Comparison of ENCODE assay signal across 8 cellular contexts in the genomic region with DNA sequence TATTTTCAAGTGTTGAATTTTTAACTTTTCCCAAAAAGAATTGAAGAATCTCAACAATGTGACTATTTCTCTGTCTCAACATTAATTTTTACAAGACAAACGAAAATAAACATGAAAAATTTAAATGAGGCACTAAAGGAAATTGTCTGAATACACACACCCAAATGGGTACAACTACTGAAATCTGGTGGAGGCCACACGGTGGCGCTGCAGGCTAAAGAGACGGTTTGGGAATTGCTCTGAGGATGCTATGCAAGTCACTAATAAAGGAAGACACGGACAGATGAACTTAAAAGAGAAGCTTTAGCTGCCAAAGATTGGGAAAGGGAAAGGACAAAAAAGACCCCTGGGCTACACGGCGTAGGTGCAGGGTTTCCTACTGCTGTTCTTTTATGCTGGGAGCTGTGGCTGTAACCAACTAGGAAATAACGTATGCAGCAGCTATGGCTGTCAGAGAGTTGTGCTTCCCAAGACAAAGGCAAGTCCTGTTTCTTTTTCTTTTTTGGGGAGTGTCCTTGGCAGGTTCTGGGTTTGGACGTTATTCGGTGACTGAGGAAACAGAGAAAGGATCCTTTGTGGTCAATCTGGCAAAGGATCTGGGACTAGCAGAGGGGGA. TPM values are rescaled to one million over a fixed set of nuclear protein-coding genes. Genes with fewer than 3 reads are reported as not detected.
A peak's percentile ranks its signal among the peaks of the same experiment; 100 is the strongest.
DNase-seq lines count a peak whose midpoint lies in the region; ATAC-seq and TF ChIP-seq lines count a peak whose summit lies in the region.

Gene PCDHB10 (plus strand): TSS at position 244 of the 616 bp plus-strand sequence. CDS start 200 bp downstream, at position 444.

- ATAC-seq in CD4-positive, CD25-positive, alpha-beta regulatory T cell (ENCODE audit: low read depth in 2 of 2), result no peak
- ATAC-seq in stimulated activated effector memory CD8-positive, alpha-beta T cell treated with anti-CD3 and anti-CD28 coated beads, Interleukin-12 subunit alpha, Interleukin-12 subunit beta, amount 100 ng/mL, for 72 hours, result no peak
- ATAC-seq in HG03520 (IDR thresholded peaks at IDR 0.05; ENCODE audit: unreplicated experiment), result no peak
- no peak for ATAC-seq in GM21528 (IDR thresholded peaks at IDR 0.05; ENCODE audit: low FRiP score, unreplicated experiment)

- peaks cover 0 to 44% (median 20%) of the 10 kb centered on the region in 7 donors for H3K9me3 Mint-ChIP-seq in CD4-positive, CD25-positive, alpha-beta regulatory T cell
- peaks cover 19% of the 10 kb centered on the region for H3K9me3 Mint-ChIP-seq in stimulated activated effector memory CD8-positive, alpha-beta T cell treated with anti-CD3 and anti-CD28 coated beads, Interleukin-12 subunit alpha, Interleukin-12 subunit beta, amount 100 ng/mL, for 72 hours

- no peak within 1 kb of the TSS for H3K27ac ChIP-seq in CD4-positive, CD25-positive, alpha-beta regulatory T cell (ENCODE audit: insufficient read depth, low read length, poor library complexity, severe bottlenecking)

- H3K27me3 ChIP-seq in CD4-positive, CD25-positive, alpha-beta regulatory T cell (ENCODE audit: control insufficient read depth, insufficient read depth, low read length), result no peaks in the 10 kb centered on the region

- peaks cover 0 to 4% (median 0%) of the 10 kb centered on the region in 4 donors for H3K4me1 Mint-ChIP-seq in CD4-positive, CD25-positive, alpha-beta regulatory T cell
- H3K4me1 Mint-ChIP-seq in stimulated activated effector memory CD8-positive, alpha-beta T cell treated with anti-CD3 and anti-CD28 coated beads, Interleukin-12 subunit alpha, Interleukin-12 subunit beta, amount 100 ng/mL, for 72 hours, result peaks cover under 1% of the 10 kb centered on the region

- in situ Hi-C loops in SK-MEL-5 (cut with HindIII; ENCODE audit: low pct_unique_long_range_greater_than_20kb, low sequenced_read_pairs), result no loop called here

- no peaks in the 10 kb centered on the region for H3K36me3 ChIP-seq in CD4-positive, CD25-positive, alpha-beta regulatory T cell (ENCODE audit: control insufficient read depth, insufficient read depth, low read length)

- DNase-seq in CD4-positive, CD25-positive, alpha-beta regulatory T cell, result peak in 2 of 3 donors; percentile 8 to 10
- peak; percentile 22 for DNase-seq in H4 (ENCODE audit: low spot score)
- peak; percentile 66 for DNase-seq in SK-MEL-5 (ENCODE audit: low read depth, low spot score)
- DNase-seq in foreskin fibroblast, result peak; percentile 1 to 4
- peak; percentile 15 for DNase-seq in stimulated activated CD4-positive, alpha-beta T cell treated with anti-CD3 and anti-CD28 coated beads, Interleukin-4, amount 100 ng/mL, for 1 hour
- DNase-seq in stimulated activated effector memory CD8-positive, alpha-beta T cell treated with anti-CD3 and anti-CD28 coated beads, Interleukin-12 subunit alpha, Interleukin-12 subunit beta, amount 100 ng/mL, for 72 hours (ENCODE audit: low spot score in 2 of 2), result no peak

- TF ChIP-seq CTCF in foreskin fibroblast (IDR thresholded peaks at IDR 0.05; ENCODE audit: low read depth, low read length), result peak; percentile 21

- H3K4me3 Mint-ChIP-seq in CD4-positive, CD25-positive, alpha-beta regulatory T cell, result no peak within 1 kb of the TSS
- no peak within 1 kb of the TSS for H3K4me3 Mint-ChIP-seq in stimulated activated effector memory CD8-positive, alpha-beta T cell treated with anti-CD3 and anti-CD28 coated beads, Interleukin-12 subunit alpha, Interleukin-12 subunit beta, amount 100 ng/mL, for 72 hours

- peaks cover 8% of the 10 kb centered on the region for H3K36me3 Mint-ChIP-seq in CD4-positive, CD25-positive, alpha-beta regulatory T cell
- peaks cover 6% of the 10 kb centered on the region for H3K36me3 Mint-ChIP-seq in stimulated activated effector memory CD8-positive, alpha-beta T cell treated with anti-CD3 and anti-CD28 coated beads, Interleukin-12 subunit alpha, Interleukin-12 subunit beta, amount 100 ng/mL, for 72 hours

- no peak within 1 kb of the TSS for H3K4me3 ChIP-seq in CD4-positive, CD25-positive, alpha-beta regulatory T cell (ENCODE audit: low read depth, low read length)
- peak within 1 kb of the TSS in 1 of 2 donors; percentile 26 for H3K4me3 ChIP-seq in foreskin fibroblast (ENCODE audit: low read depth in 1 of 2, low read length in 2 of 2)

- no peaks in the 10 kb centered on the region for H3K4me1 ChIP-seq in CD4-positive, CD25-positive, alpha-beta regulatory T cell (ENCODE audit: control insufficient read depth, insufficient read depth, low read length, poor library complexity, severe bottlenecking)

- peaks cover 10% of the 10 kb centered on the region for H3K27me3 Mint-ChIP-seq in CD4-positive, CD25-positive, alpha-beta regulatory T cell

- no peak within 1 kb of the TSS for H3K27ac Mint-ChIP-seq in CD4-positive, CD25-positive, alpha-beta regulatory T cell
- H3K27ac Mint-ChIP-seq in stimulated activated effector memory CD8-positive, alpha-beta T cell treated with anti-CD3 and anti-CD28 coated beads, Interleukin-12 subunit alpha, Interleukin-12 subunit beta, amount 100 ng/mL, for 72 hours, result no peak within 1 kb of the TSS

- H3K9me3 ChIP-seq in CD4-positive, CD25-positive, alpha-beta regulatory T cell (ENCODE audit: control insufficient read depth in 2 of 2, low read length in 2 of 2), result peaks cover 9 to 10% of the 10 kb centered on the region in 2 experiments

RNA-seq across cellular contexts. Expression of gene PCDHB10, which starts in this region (rescaled TPM):
- not detected for total RNA-seq in CD4-positive, CD25-positive, alpha-beta regulatory T cell
- polyA plus RNA-seq in CD4-positive, CD25-positive, alpha-beta regulatory T cell, result not detected
- 2.9 and 4.5 TPM in 2 replicates for total RNA-seq in H4 (2014; rRNA removed; shearing (Covaris generic))
- total RNA-seq in SK-MEL-5 (2014; rRNA removed; shearing (Covaris generic)), result 0.37 and 0.40 TPM in 2 replicates
- polyA plus RNA-seq in SK-MEL-5 (2015; cell fraction: cytosol; rRNA removed), result 0.62 and 0.67 TPM in 2 replicates
- 0.68 and 0.89 TPM in 2 replicates for polyA plus RNA-seq in SK-MEL-5 (2015; cell fraction: nucleus; rRNA removed)

Comparison
In these comparisons a context has a peak if more than half of its experiments do, and no peak if none do; other contexts are left out.
1. Peak in DNase-seq in CD4-positive, CD25-positive, alpha-beta regulatory T cell; RNA of the gene not detected or under 1 TPM.
2. Peak in DNase-seq in SK-MEL-5; RNA of the gene not detected or under 1 TPM.
3. DNase-seq: peak in H4 (single experiment), foreskin fibroblast (2 of 2) and stimulated activated CD4-positive, alpha-beta T cell treated with anti-CD3 and anti-CD28 coated beads, Interleukin-4, amount 100 ng/mL, for 1 hour (single experiment); none in stimulated activated effector memory CD8-positive, alpha-beta T cell treated with anti-CD3 and anti-CD28 coated beads, Interleukin-12 subunit alpha, Interleukin-12 subunit beta, amount 100 ng/mL, for 72 hours (0 of 2).